14 cellular contexts compared by ENCODE assay signal in genomic region chr17:75147878-75148546, GRCh38. TPM values are rescaled to one million over a fixed set of nuclear protein-coding genes. Genes with fewer than 3 reads are reported as not detected.
DNase-seq lines count a peak whose midpoint lies in the region; ATAC-seq and TF ChIP-seq lines count a peak whose summit lies in the region.
"Had no signal": no experiment of that assay in that cellular context is flagged by ENCODE, and none has a peak within 500 bp of the region (broad histone marks: within the 10 kb centered on the region; RNA-seq: fewer than 3 reads in every experiment).

No MANE protein-coding gene starts in this region.

- H3K27ac ChIP-seq in RWPE1: peak overlapping the region; percentile 51
- H3K27ac ChIP-seq: thoracic aorta had no signal

- POLR2A ChIA-PET in activated CD4-positive, alpha-beta memory T cell treated with anti-CD3 and anti-CD28 coated beads, Interleukin-2, amount 10 ng/mL, durations not matched to agents 7 days and 5 days (lab: Charles Lee): interaction anchor here (1.0 to 1.8 kb wide), 3 partner anchors 17 to 23 kb away, joined by 3 to 6 read pairs (median 6); partner anchors contain the start of gene NT5C
- POLR2A ChIA-PET in activated CD4-positive, alpha-beta memory T cell treated with anti-CD3 and anti-CD28 coated beads for 36 hours (lab: Charles Lee): interaction anchor here (0.6 kb wide), 1 partner anchor 11 kb away, joined by 3 read pairs; no protein-coding TSS in a partner anchor
- POLR2A ChIA-PET in RWPE1 (lab: Yijun Ruan, JAX; ENCODE audit: low non-redundant PET): no interaction called here

- no peak for TF ChIP-seq CTCF in RWPE1 (conservative IDR thresholded peaks at IDR 0.05; ENCODE audit: low read depth)

- no peaks in the 10 kb centered on the region for H3K9me3 Mint-ChIP-seq in activated CD4-positive, alpha-beta memory T cell treated with anti-CD3 and anti-CD28 coated beads, Interleukin-2, amount 10 ng/mL, durations not matched to agents 7 days and 5 days
- no peaks in the 10 kb centered on the region for H3K9me3 Mint-ChIP-seq in activated CD4-positive, alpha-beta memory T cell treated with anti-CD3 and anti-CD28 coated beads for 36 hours
- H3K9me3 Mint-ChIP-seq in stimulated activated effector memory CD8-positive, alpha-beta T cell treated with anti-CD3 and anti-CD28 coated beads, Interleukin-12 subunit alpha, Interleukin-12 subunit beta, amount 100 ng/mL, for 72 hours: no peaks in the 10 kb centered on the region
- no peaks in the 10 kb centered on the region for H3K9me3 Mint-ChIP-seq in activated T-helper 2 cell treated with anti-CD3 and anti-CD28 coated beads, Interferon-gamma antibody, Interleukin-2, Interleukin-4, amounts not matched to agents 10 μg/mL and 5 μg/mL and 100 μg/mL, durations not matched to agents 14 hours and 24 hours and 36 hours

- CTCF ChIA-PET in activated CD4-positive, alpha-beta memory T cell treated with anti-CD3 and anti-CD28 coated beads, Interleukin-2, amount 10 ng/mL, durations not matched to agents 7 days and 5 days (lab: Charles Lee): interaction anchor here (0.8 to 1.8 kb wide), 5 partner anchors 16 to 53 kb away, joined by 3 to 13 read pairs (median 4); no protein-coding TSS in a partner anchor
- CTCF ChIA-PET in activated CD4-positive, alpha-beta memory T cell treated with anti-CD3 and anti-CD28 coated beads for 36 hours (lab: Charles Lee): interaction anchor here (0.8 to 3.0 kb wide), 5 partner anchors 17 to 54 kb away, joined by 3 to 17 read pairs (median 7); partner anchors contain the start of gene NT5C
- CTCF ChIA-PET in RWPE1 (lab: Yijun Ruan, JAX): interaction anchor here (0.6 kb wide), 2 partner anchors 54 to 360 kb away, joined by 3 to 6 read pairs; no protein-coding TSS in a partner anchor

- H3K4me1 Mint-ChIP-seq in activated CD4-positive, alpha-beta memory T cell treated with anti-CD3 and anti-CD28 coated beads, Interleukin-2, amount 10 ng/mL, durations not matched to agents 7 days and 5 days: peaks cover 39% of the 10 kb centered on the region
- H3K4me1 Mint-ChIP-seq in activated CD4-positive, alpha-beta memory T cell treated with anti-CD3 and anti-CD28 coated beads for 36 hours (ENCODE audit: low read depth): peaks cover 27% of the 10 kb centered on the region
- H3K4me1 Mint-ChIP-seq in stimulated activated effector memory CD8-positive, alpha-beta T cell treated with anti-CD3 and anti-CD28 coated beads, Interleukin-12 subunit alpha, Interleukin-12 subunit beta, amount 100 ng/mL, for 72 hours: peaks cover 27% of the 10 kb centered on the region
- peaks cover 30% of the 10 kb centered on the region for H3K4me1 Mint-ChIP-seq in activated T-helper 2 cell treated with anti-CD3 and anti-CD28 coated beads, Interferon-gamma antibody, Interleukin-2, Interleukin-4, amounts not matched to agents 10 μg/mL and 5 μg/mL and 100 μg/mL, durations not matched to agents 14 hours and 24 hours and 36 hours (ENCODE audit: low read depth)

- no peak overlapping the region for H3K4me3 Mint-ChIP-seq in activated CD4-positive, alpha-beta memory T cell treated with anti-CD3 and anti-CD28 coated beads, Interleukin-2, amount 10 ng/mL, durations not matched to agents 7 days and 5 days
- H3K4me3 Mint-ChIP-seq in activated CD4-positive, alpha-beta memory T cell treated with anti-CD3 and anti-CD28 coated beads for 36 hours: no peak overlapping the region
- H3K4me3 Mint-ChIP-seq in stimulated activated effector memory CD8-positive, alpha-beta T cell treated with anti-CD3 and anti-CD28 coated beads, Interleukin-12 subunit alpha, Interleukin-12 subunit beta, amount 100 ng/mL, for 72 hours: no peak overlapping the region
- no peak overlapping the region for H3K4me3 Mint-ChIP-seq in activated T-helper 2 cell treated with anti-CD3 and anti-CD28 coated beads, Interferon-gamma antibody, Interleukin-2, Interleukin-4, amounts not matched to agents 10 μg/mL and 5 μg/mL and 100 μg/mL, durations not matched to agents 14 hours and 24 hours and 36 hours (ENCODE audit: low read depth)
- H3K4me3 Mint-ChIP-seq: activated naive CD8-positive, alpha-beta T cell had no signal

- H3K36me3 Mint-ChIP-seq in activated CD4-positive, alpha-beta memory T cell treated with anti-CD3 and anti-CD28 coated beads, Interleukin-2, amount 10 ng/mL, durations not matched to agents 7 days and 5 days (ENCODE audit: low read depth): peaks cover 73% of the 10 kb centered on the region
- peaks cover 44% of the 10 kb centered on the region for H3K36me3 Mint-ChIP-seq in activated CD4-positive, alpha-beta memory T cell treated with anti-CD3 and anti-CD28 coated beads for 36 hours
- peaks cover 97% of the 10 kb centered on the region for H3K36me3 Mint-ChIP-seq in stimulated activated effector memory CD8-positive, alpha-beta T cell treated with anti-CD3 and anti-CD28 coated beads, Interleukin-12 subunit alpha, Interleukin-12 subunit beta, amount 100 ng/mL, for 72 hours
- peaks cover 69% of the 10 kb centered on the region for H3K36me3 Mint-ChIP-seq in activated T-helper 2 cell treated with anti-CD3 and anti-CD28 coated beads, Interferon-gamma antibody, Interleukin-2, Interleukin-4, amounts not matched to agents 10 μg/mL and 5 μg/mL and 100 μg/mL, durations not matched to agents 14 hours and 24 hours and 36 hours (ENCODE audit: low read depth)

- no peak for DNase-seq in activated CD4-positive, alpha-beta memory T cell treated with anti-CD3 and anti-CD28 coated beads, Interleukin-2, amount 10 ng/mL, durations not matched to agents 7 days and 5 days
- no peak for DNase-seq in activated CD4-positive, alpha-beta memory T cell treated with anti-CD3 and anti-CD28 coated beads for 36 hours
- DNase-seq in RWPE1 (ENCODE audit: low spot score) (no peak), left lobe of liver (ENCODE audit: low spot score) (no peak), NCI-H2171 treated with DMSO at 0.1 percent for 48 hours (lab: John Stamatoyannopoulos, UW) (no peak), DMS79 treated with DMSO at 0.1 percent for 48 hours (lab: John Stamatoyannopoulos, UW) (no peak)
- DNase-seq in stimulated activated effector memory CD8-positive, alpha-beta T cell treated with anti-CD3 and anti-CD28 coated beads, Interleukin-12 subunit alpha, Interleukin-12 subunit beta, amount 100 ng/mL, for 72 hours (ENCODE audit: low spot score in 2 of 2): no peak
- DNase-seq in activated T-helper 2 cell treated with anti-CD3 and anti-CD28 coated beads, Interferon-gamma antibody, Interleukin-2, Interleukin-4, amounts not matched to agents 10 μg/mL and 5 μg/mL and 100 μg/mL, durations not matched to agents 14 hours and 24 hours and 36 hours (ENCODE audit: low spot score): no peak
- DNase-seq: erythroblast, left cardiac atrium, NCI-H1092, NCI-H2227 treated with DMSO at 0.1 percent for 48 hours had no signal

- no peaks in the 10 kb centered on the region for H3K27me3 Mint-ChIP-seq in activated CD4-positive, alpha-beta memory T cell treated with anti-CD3 and anti-CD28 coated beads, Interleukin-2, amount 10 ng/mL, durations not matched to agents 7 days and 5 days
- H3K27me3 Mint-ChIP-seq in activated CD4-positive, alpha-beta memory T cell treated with anti-CD3 and anti-CD28 coated beads for 36 hours: no peaks in the 10 kb centered on the region
- no peaks in the 10 kb centered on the region for H3K27me3 Mint-ChIP-seq in activated T-helper 2 cell treated with anti-CD3 and anti-CD28 coated beads, Interferon-gamma antibody, Interleukin-2, Interleukin-4, amounts not matched to agents 10 μg/mL and 5 μg/mL and 100 μg/mL, durations not matched to agents 14 hours and 24 hours and 36 hours (ENCODE audit: low read depth)
- H3K27me3 Mint-ChIP-seq: activated naive CD8-positive, alpha-beta T cell had no signal

- intact Hi-C loops in activated CD4-positive, alpha-beta memory T cell treated with anti-CD3 and anti-CD28 coated beads for 36 hours (cut with micrococcal nuclease): no loop called here
- intact Hi-C loops in activated T-helper 2 cell treated with anti-CD3 and anti-CD28 coated beads, Interferon-gamma antibody, Interleukin-2, Interleukin-4, amounts not matched to agents 10 μg/mL and 5 μg/mL and 100 μg/mL, durations not matched to agents 14 hours and 24 hours and 36 hours (cut with micrococcal nuclease): no loop called here

- ATAC-seq in left lobe of liver: peak; percentile 24
- ATAC-seq in stimulated activated effector memory CD8-positive, alpha-beta T cell treated with anti-CD3 and anti-CD28 coated beads, Interleukin-12 subunit alpha, Interleukin-12 subunit beta, amount 100 ng/mL, for 72 hours: no peak

- H3K27ac Mint-ChIP-seq in activated CD4-positive, alpha-beta memory T cell treated with anti-CD3 and anti-CD28 coated beads, Interleukin-2, amount 10 ng/mL, durations not matched to agents 7 days and 5 days: peak overlapping the region; percentile 21
- no peak overlapping the region for H3K27ac Mint-ChIP-seq in activated CD4-positive, alpha-beta memory T cell treated with anti-CD3 and anti-CD28 coated beads for 36 hours
- H3K27ac Mint-ChIP-seq in stimulated activated effector memory CD8-positive, alpha-beta T cell treated with anti-CD3 and anti-CD28 coated beads, Interleukin-12 subunit alpha, Interleukin-12 subunit beta, amount 100 ng/mL, for 72 hours: peak overlapping the region; percentile 50
- H3K27ac Mint-ChIP-seq in activated T-helper 2 cell treated with anti-CD3 and anti-CD28 coated beads, Interferon-gamma antibody, Interleukin-2, Interleukin-4, amounts not matched to agents 10 μg/mL and 5 μg/mL and 100 μg/mL, durations not matched to agents 14 hours and 24 hours and 36 hours: no peak overlapping the region
- H3K27ac Mint-ChIP-seq: activated naive CD8-positive, alpha-beta T cell had no signal

RNA-seq across cellular contexts. Expression of gene JPT1, which starts 6.3 kb away (rescaled TPM):
- 100 to 1,000 TPM; 305 to 329 TPM for total RNA-seq in activated CD4-positive, alpha-beta memory T cell treated with anti-CD3 and anti-CD28 coated beads, Interleukin-2, amount 10 ng/mL, durations not matched to agents 7 days and 5 days
- 100 to 1,000 TPM; 263 to 267 TPM for total RNA-seq in activated CD4-positive, alpha-beta memory T cell treated with anti-CD3 and anti-CD28 coated beads for 36 hours
- total RNA-seq in left lobe of liver: 14.8 TPM
- 282 and 290 TPM in 2 replicates for total RNA-seq in activated T-helper 2 cell treated with anti-CD3 and anti-CD28 coated beads, Interferon-gamma antibody, Interleukin-2, Interleukin-4, amounts not matched to agents 10 μg/mL and 5 μg/mL and 100 μg/mL, durations not matched to agents 14 hours and 24 hours and 36 hours

RNA-seq across cellular contexts. Expression of gene NT5C, which starts 16.5 kb away (rescaled TPM):
- total RNA-seq in activated CD4-positive, alpha-beta memory T cell treated with anti-CD3 and anti-CD28 coated beads, Interleukin-2, amount 10 ng/mL, durations not matched to agents 7 days and 5 days: 10 to 100 TPM; 68.2 to 69.4 TPM
- 10 to 100 TPM; 65.2 to 70.8 TPM for total RNA-seq in activated CD4-positive, alpha-beta memory T cell treated with anti-CD3 and anti-CD28 coated beads for 36 hours
- 11.9 TPM for total RNA-seq in left lobe of liver
- total RNA-seq in activated T-helper 2 cell treated with anti-CD3 and anti-CD28 coated beads, Interferon-gamma antibody, Interleukin-2, Interleukin-4, amounts not matched to agents 10 μg/mL and 5 μg/mL and 100 μg/mL, durations not matched to agents 14 hours and 24 hours and 36 hours: 72.7 and 86.6 TPM in 2 replicates

RNA-seq across cellular contexts. Expression of gene SUMO2, which starts 34.7 kb away (rescaled TPM):
- 100 to 1,000 TPM; 548 to 559 TPM for total RNA-seq in activated CD4-positive, alpha-beta memory T cell treated with anti-CD3 and anti-CD28 coated beads, Interleukin-2, amount 10 ng/mL, durations not matched to agents 7 days and 5 days
- 100 to 1,000 TPM; 610 to 612 TPM for total RNA-seq in activated CD4-positive, alpha-beta memory T cell treated with anti-CD3 and anti-CD28 coated beads for 36 hours
- 94.9 TPM for total RNA-seq in left lobe of liver
- total RNA-seq in activated T-helper 2 cell treated with anti-CD3 and anti-CD28 coated beads, Interferon-gamma antibody, Interleukin-2, Interleukin-4, amounts not matched to agents 10 μg/mL and 5 μg/mL and 100 μg/mL, durations not matched to agents 14 hours and 24 hours and 36 hours: 653 and 679 TPM in 2 replicates

RNA-seq across cellular contexts. Expression of gene ARMC7, which starts 38.2 kb away (rescaled TPM):
- total RNA-seq in activated CD4-positive, alpha-beta memory T cell treated with anti-CD3 and anti-CD28 coated beads, Interleukin-2, amount 10 ng/mL, durations not matched to agents 7 days and 5 days: 10 to 100 TPM; 17.1 to 17.9 TPM
- 1 to 10 TPM; 6.5 to 8.2 TPM for total RNA-seq in activated CD4-positive, alpha-beta memory T cell treated with anti-CD3 and anti-CD28 coated beads for 36 hours
- total RNA-seq in left lobe of liver: 5.6 TPM
- total RNA-seq in activated T-helper 2 cell treated with anti-CD3 and anti-CD28 coated beads, Interferon-gamma antibody, Interleukin-2, Interleukin-4, amounts not matched to agents 10 μg/mL and 5 μg/mL and 100 μg/mL, durations not matched to agents 14 hours and 24 hours and 36 hours: 9.9 and 10.1 TPM in 2 replicates

RNA-seq across cellular contexts. Expression of gene NUP85, which starts 57.5 kb away (rescaled TPM):
- total RNA-seq in activated CD4-positive, alpha-beta memory T cell treated with anti-CD3 and anti-CD28 coated beads, Interleukin-2, amount 10 ng/mL, durations not matched to agents 7 days and 5 days: 100 to 1,000 TPM; 109 to 116 TPM
- 100 to 1,000 TPM; 125 to 132 TPM for total RNA-seq in activated CD4-positive, alpha-beta memory T cell treated with anti-CD3 and anti-CD28 coated beads for 36 hours
- total RNA-seq in left lobe of liver: 33.8 TPM
- 115 and 122 TPM in 2 replicates for total RNA-seq in activated T-helper 2 cell treated with anti-CD3 and anti-CD28 coated beads, Interferon-gamma antibody, Interleukin-2, Interleukin-4, amounts not matched to agents 10 μg/mL and 5 μg/mL and 100 μg/mL, durations not matched to agents 14 hours and 24 hours and 36 hours

Comparison
In these comparisons a context has a peak if more than half of its experiments do, and no peak if none do; other contexts are left out.
1. H3K27ac Mint-ChIP-seq: peak in activated CD4-positive, alpha-beta memory T cell treated with anti-CD3 and anti-CD28 coated beads, Interleukin-2, amount 10 ng/mL, durations not matched to agents 7 days and 5 days (single experiment) and stimulated activated effector memory CD8-positive, alpha-beta T cell treated with anti-CD3 and anti-CD28 coated beads, Interleukin-12 subunit alpha, Interleukin-12 subunit beta, amount 100 ng/mL, for 72 hours (single experiment); none in activated CD4-positive, alpha-beta memory T cell treated with anti-CD3 and anti-CD28 coated beads for 36 hours (single experiment) and activated T-helper 2 cell treated with anti-CD3 and anti-CD28 coated beads, Interferon-gamma antibody, Interleukin-2, Interleukin-4, amounts not matched to agents 10 μg/mL and 5 μg/mL and 100 μg/mL, durations not matched to agents 14 hours and 24 hours and 36 hours (single experiment).
2. RNA of gene JPT1, which starts 6.3 kb away (total RNA-seq): 305 to 329 TPM in activated CD4-positive, alpha-beta memory T cell treated with anti-CD3 and anti-CD28 coated beads, Interleukin-2, amount 10 ng/mL, durations not matched to agents 7 days and 5 days, 282 to 290 TPM in activated T-helper 2 cell treated with anti-CD3 and anti-CD28 coated beads, Interferon-gamma antibody, Interleukin-2, Interleukin-4, amounts not matched to agents 10 μg/mL and 5 μg/mL and 100 μg/mL, durations not matched to agents 14 hours and 24 hours and 36 hours and 263 to 267 TPM in activated CD4-positive, alpha-beta memory T cell treated with anti-CD3 and anti-CD28 coated beads for 36 hours; 14.8 TPM in left lobe of liver (single experiment); every median in the first group is over 10 times any median in the second.